Comparison of ENCODE assay signal across 8 cellular contexts in the genomic region with DNA sequence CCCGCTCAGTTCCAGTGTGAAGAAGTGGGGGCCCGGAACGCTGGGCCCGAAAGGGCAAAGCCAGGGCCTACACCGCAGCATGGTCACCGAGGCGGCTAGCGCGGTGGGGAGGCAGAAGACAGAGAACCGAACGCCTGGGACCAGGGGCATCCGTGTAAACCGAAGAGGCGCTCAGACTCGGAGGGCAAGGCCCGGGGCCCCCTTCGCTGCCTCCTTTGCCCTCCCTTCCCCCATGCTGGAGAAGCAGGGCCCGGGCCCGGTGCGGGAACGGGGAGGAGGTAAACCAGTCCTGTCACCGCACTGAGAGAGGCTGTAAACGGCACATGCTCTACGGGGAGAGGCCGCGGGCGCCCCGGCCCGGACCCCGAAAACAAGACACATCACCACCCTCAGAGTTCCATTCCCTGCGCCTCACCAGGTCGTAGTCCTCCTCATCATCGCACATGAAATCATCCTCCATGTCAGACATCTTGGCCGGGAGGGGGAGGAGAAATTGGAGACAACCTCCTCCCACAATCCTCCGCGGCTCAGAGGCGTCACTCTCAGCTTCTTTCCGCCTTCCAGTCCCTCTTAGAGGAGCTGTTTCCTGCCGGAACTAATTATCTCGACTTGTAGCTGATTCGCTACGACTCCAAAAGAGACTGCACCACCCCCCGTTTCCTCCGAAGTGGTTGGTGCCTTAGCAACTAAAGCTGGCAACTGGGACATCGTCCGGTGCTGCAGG. TPM values are rescaled to one million over a fixed set of nuclear protein-coding genes. Genes with fewer than 3 reads are reported as not detected.
A peak's percentile ranks its signal among the peaks of the same experiment; 100 is the strongest.
DNase-seq lines count a peak whose midpoint lies in the region; ATAC-seq, FAIRE-seq and TF ChIP-seq lines count a peak whose summit lies in the region.

Gene COPS2, minus strand, starts transcription at position 490 of the 724 bp plus-strand sequence. Its CDS starts 21 bp downstream, at position 469.

- peaks cover 40% of the 10 kb centered on the region for H3K4me1 ChIP-seq in Loucy (ENCODE audit: insufficient read depth, low read length, poor library complexity, severe bottlenecking)

- H3K9me3 Mint-ChIP-seq in natural killer cell treated with Interleukin-12 subunit alpha and Interleukin-12 subunit beta and Interleukin-15 and Interleukin-18, amount 100 ng/mL, for 72 hours = no peaks in the 10 kb centered on the region

- TF ChIP-seq CTCF in Loucy (conservative IDR thresholded peaks at IDR 0.05; ENCODE audit: low read length) (no peak), fibroblast of pulmonary artery (IDR thresholded peaks at IDR 0.05; ENCODE audit: low read length, missing control alignments) (no peak)

- no peaks in the 10 kb centered on the region for H3K9me2 ChIP-seq in Loucy (replicated peaks; ENCODE audit: low read depth, low read length)

- H3K36me3 Mint-ChIP-seq in natural killer cell treated with Interleukin-12 subunit alpha and Interleukin-12 subunit beta and Interleukin-15 and Interleukin-18, amount 100 ng/mL, for 72 hours = no peaks in the 10 kb centered on the region

- H3K27ac Mint-ChIP-seq in natural killer cell treated with Interleukin-12 subunit alpha and Interleukin-12 subunit beta and Interleukin-15 and Interleukin-18, amount 100 ng/mL, for 72 hours = peak within 1 kb of the TSS; percentile 96 to 99

- peak; percentile 52 for TF ChIP-seq POLR2A in H54 (IDR thresholded peaks at IDR 0.05; ENCODE audit: low read depth, low read length)

- peaks cover 46% of the 10 kb centered on the region for H4K20me1 ChIP-seq in Loucy (ENCODE audit: insufficient read depth, low read length, poor library complexity, severe bottlenecking)

- peak; percentile 75 for FAIRE-seq in H54 (lab: Jason Lieb, UNC)

- H3K27me3 ChIP-seq in Loucy (ENCODE audit: insufficient read depth, low read length, poor library complexity, severe bottlenecking) = no peaks in the 10 kb centered on the region

- peak within 1 kb of the TSS; percentile 99 for H3K4me2 ChIP-seq in Loucy (ENCODE audit: low read depth, low read length, poor library complexity, severe bottlenecking)

- peak within 1 kb of the TSS; percentile 85 for H3K4me3 ChIP-seq in Loucy (ENCODE audit: low read length, poor library complexity, severe bottlenecking)
- peak within 1 kb of the TSS; percentile 100 for H3K4me3 ChIP-seq in fibroblast of pulmonary artery (replicated peaks; ENCODE audit: low read depth, low read length)

- H3F3A ChIP-seq in Loucy (ENCODE audit: low read depth) = no peaks in the 10 kb centered on the region

- H3K79me2 ChIP-seq in Loucy (ENCODE audit: insufficient read depth, low read length) = peaks cover 57% of the 10 kb centered on the region

- DNase-seq in EL = peak; percentile 98
- peak; percentile 23 for DNase-seq in H54 (ENCODE audit: insufficient read length, low spot score)
- peak; percentile 94 to 95 for DNase-seq in SHP77 (lab: John Stamatoyannopoulos, UW)
- peak; percentile 91 for DNase-seq in activated effector memory CD4-positive, alpha-beta T cell treated with Interleukin-2 at 50 U/mL for 16 hours
- peak; percentile 99 for DNase-seq in fibroblast of pulmonary artery (ENCODE audit: low read depth)
- DNase-seq in natural killer cell treated with Interleukin-12 subunit alpha and Interleukin-12 subunit beta and Interleukin-15 and Interleukin-18, amount 100 ng/mL, for 72 hours (ENCODE audit: low spot score) = peak; percentile 96
- peak; percentile 89 for DNase-seq in stimulated activated naive CD8-positive, alpha-beta T cell treated with anti-CD3 and anti-CD28 coated beads, Interleukin-15, Interleukin-2, amounts not matched to agents 100 U/mL and 50 U/mL, for 24 hours

- H3K27me3 Mint-ChIP-seq in natural killer cell treated with Interleukin-12 subunit alpha and Interleukin-12 subunit beta and Interleukin-15 and Interleukin-18, amount 100 ng/mL, for 72 hours = no peaks in the 10 kb centered on the region

- H3K9me3 ChIP-seq in Loucy (ENCODE audit: insufficient read depth, low read depth, low read length) = no peaks in the 10 kb centered on the region

- peak within 1 kb of the TSS; percentile 86 for H2AFZ ChIP-seq in Loucy (ENCODE audit: low read length)

- peak; percentile 99 to 100 for ATAC-seq in natural killer cell treated with Interleukin-12 subunit alpha and Interleukin-12 subunit beta and Interleukin-15 and Interleukin-18, amount 100 ng/mL, for 72 hours
- ATAC-seq in stimulated activated naive CD8-positive, alpha-beta T cell treated with anti-CD3 and anti-CD28 coated beads, Interleukin-15, Interleukin-2, amounts not matched to agents 100 U/mL and 50 U/mL, for 24 hours = peak; percentile 99

- peak within 1 kb of the TSS; percentile 98 for H3K4me3 Mint-ChIP-seq in natural killer cell treated with Interleukin-12 subunit alpha and Interleukin-12 subunit beta and Interleukin-15 and Interleukin-18, amount 100 ng/mL, for 72 hours

- peak within 1 kb of the TSS; percentile 92 for H3K9ac ChIP-seq in Loucy (ENCODE audit: low read depth, low read length, poor library complexity, severe bottlenecking)

- no peaks in the 10 kb centered on the region for H3K36me3 ChIP-seq in Loucy (ENCODE audit: insufficient read depth, low read length)

- H3K4me1 Mint-ChIP-seq in natural killer cell treated with Interleukin-12 subunit alpha and Interleukin-12 subunit beta and Interleukin-15 and Interleukin-18, amount 100 ng/mL, for 72 hours (ENCODE audit: low read depth in 2 of 2) = peaks cover 25 to 44% of the 10 kb centered on the region in 2 donors

RNA-seq across cellular contexts. Expression of gene COPS2, which starts in this region (rescaled TPM):
- total RNA-seq in natural killer cell treated with Interleukin-12 subunit alpha and Interleukin-12 subunit beta and Interleukin-15 and Interleukin-18, amount 100 ng/mL, for 72 hours = 10 to 100 TPM; 63.5 to 65.2 TPM

Comparison
In these comparisons a context has a peak if more than half of its experiments do, and no peak if none do; other contexts are left out.
1. Peak in every context shown above with its lines: DNase-seq, ATAC-seq and H3K4me3 ChIP-seq.
2. DNase-seq: peak in every context shown above with its lines; median percentile 99 in fibroblast of pulmonary artery; 98 in EL; 96 in natural killer cell treated with Interleukin-12 subunit alpha and Interleukin-12 subunit beta and Interleukin-15 and Interleukin-18, amount 100 ng/mL, for 72 hours; 94 in SHP77; 91 in activated effector memory CD4-positive, alpha-beta T cell treated with Interleukin-2 at 50 U/mL for 16 hours; 89 in stimulated activated naive CD8-positive, alpha-beta T cell treated with anti-CD3 and anti-CD28 coated beads, Interleukin-15, Interleukin-2, amounts not matched to agents 100 U/mL and 50 U/mL, for 24 hours; 23 in H54.